1 cellular context compared by ENCODE assay signal in genomic region chr12:26123482-26123980, GRCh38.
TF ChIP-seq lines count a peak whose summit lies in the region.

No MANE protein-coding gene starts in this region.

TF ChIP-seq in SK-N-SH, 30 proteins besides CTCF, POLR2A, EP300 and RAD21 (continued from another document):
- TF ChIP-seq MXI1 (IDR thresholded peaks at IDR 0.05; ENCODE audit: low read depth, low read length) (no peak), NFIC (IDR thresholded peaks at IDR 0.05; ENCODE audit: borderline replicate concordance) (no peak), SIN3A (IDR thresholded peaks at IDR 0.05; ENCODE audit: borderline replicate concordance, low read depth, low read length) (no peak), MEF2A (IDR thresholded peaks at IDR 0.05; ENCODE audit: borderline replicate concordance, low read depth) (no peak)
